ENCODE assay signal across 1 cellular context in genomic region chr1:161020573-161021167, GRCh38.
A peak's percentile ranks its signal among the peaks of the same experiment; 100 is the strongest.
TF ChIP-seq lines count a peak whose summit lies in the region.

F11R (minus strand) TSS chr1:161021152; CDS start chr1:161021073, 79 bp downstream.

TF ChIP-seq in K562, 482 proteins besides CTCF, POLR2A, EP300 and RAD21 (continued from another document and continues in another):
- TF ChIP-seq, protein P1, sequence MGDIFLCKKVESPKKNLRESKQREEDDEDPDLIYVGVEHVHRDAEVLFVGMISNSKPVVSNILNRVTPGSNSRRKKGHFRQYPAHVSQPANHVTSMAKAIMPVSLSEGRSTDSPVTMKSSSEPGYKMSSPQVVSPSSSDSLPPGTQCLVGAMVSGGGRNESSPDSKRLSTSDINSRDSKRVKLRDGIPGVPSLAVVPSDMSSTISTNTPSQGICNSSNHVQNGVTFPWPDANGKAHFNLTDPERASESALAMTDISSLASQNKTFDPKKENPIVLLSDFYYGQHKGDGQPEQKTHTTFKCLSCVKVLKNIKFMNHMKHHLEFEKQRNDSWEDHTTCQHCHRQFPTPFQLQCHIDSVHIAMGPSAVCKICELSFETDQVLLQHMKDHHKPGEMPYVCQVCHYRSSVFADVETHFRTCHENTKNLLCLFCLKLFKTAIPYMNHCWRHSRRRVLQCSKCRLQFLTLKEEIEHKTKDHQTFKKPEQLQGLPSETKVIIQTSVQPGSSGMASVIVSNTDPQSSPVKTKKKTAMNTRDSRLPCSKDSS (IDR thresholded peaks at IDR 0.05; ENCODE audit: low read depth, partially characterized antibody): no peak
- TF ChIP-seq, protein P2, sequence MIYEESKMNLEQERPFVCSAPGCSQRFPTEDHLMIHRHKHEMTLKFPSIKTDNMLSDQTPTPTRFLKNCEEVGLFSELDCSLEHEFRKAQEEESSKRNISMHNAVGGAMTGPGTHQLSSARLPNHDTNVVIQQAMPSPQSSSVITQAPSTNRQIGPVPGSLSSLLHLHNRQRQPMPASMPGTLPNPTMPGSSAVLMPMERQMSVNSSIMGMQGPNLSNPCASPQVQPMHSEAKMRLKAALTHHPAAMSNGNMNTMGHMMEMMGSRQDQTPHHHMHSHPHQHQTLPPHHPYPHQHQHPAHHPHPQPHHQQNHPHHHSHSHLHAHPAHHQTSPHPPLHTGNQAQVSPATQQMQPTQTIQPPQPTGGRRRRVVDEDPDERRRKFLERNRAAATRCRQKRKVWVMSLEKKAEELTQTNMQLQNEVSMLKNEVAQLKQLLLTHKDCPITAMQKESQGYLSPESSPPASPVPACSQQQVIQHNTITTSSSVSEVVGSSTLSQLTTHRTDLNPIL (CRISPR knock-in tag; IDR thresholded peaks at IDR 0.05): no peak
- no peak for TF ChIP-seq ZNF282 (CRISPR knock-in tag; IDR thresholded peaks at IDR 0.05)
- TF ChIP-seq EHMT2 (IDR thresholded peaks at IDR 0.05): no peak
- TF ChIP-seq CTBP1 (IDR thresholded peaks at IDR 0.05; ENCODE audit: borderline replicate concordance): peak; percentile 85
- TF ChIP-seq FUS (optimal IDR thresholded peaks at IDR 0.05; ENCODE audit: low read depth, low read length): no peak
- TF ChIP-seq CCNT2 (IDR thresholded peaks at IDR 0.05; ENCODE audit: borderline replicate concordance, extremely low read depth, insufficient read length, low read depth, low read length): peak; percentile 40
- TF ChIP-seq ARID3A (IDR thresholded peaks at IDR 0.05; ENCODE audit: borderline replicate concordance, low read depth, low read length): no peak
- TF ChIP-seq RBM25 (IDR thresholded peaks at IDR 0.05; ENCODE audit: low read depth, low read length, severe bottlenecking): no peak
- no peak for TF ChIP-seq MAFF (IDR thresholded peaks at IDR 0.05; ENCODE audit: low read length)
- no peak for TF ChIP-seq POLR3G (IDR thresholded peaks at IDR 0.05; ENCODE audit: extremely low read depth, insufficient read length, insufficient replicate concordance)
- TF ChIP-seq RUNX1 (IDR thresholded peaks at IDR 0.05; ENCODE audit: low read depth): 0 out of 2 replicates have a peak, but pooled peaks have one; percentile 18
- no peak for TF ChIP-seq SMAD3 (CRISPR knock-in tag; conservative IDR thresholded peaks at IDR 0.05)
- no peak for TF ChIP-seq ZNF507 (tag; conservative IDR thresholded peaks at IDR 0.05)
- 0 out of 2 replicates have a peak, but pooled peaks have one; percentile 72 for TF ChIP-seq DNMT1 (IDR thresholded peaks at IDR 0.05)
- TF ChIP-seq GABPB1 (CRISPR knock-in tag; IDR thresholded peaks at IDR 0.05): peak; percentile 75
- TF ChIP-seq NR2C1 (IDR thresholded peaks at IDR 0.05): peak; percentile 86
- TF ChIP-seq NR2C1 (tag; IDR thresholded peaks at IDR 0.05): peak; percentile 84
- TF ChIP-seq KLF13 (tag; IDR thresholded peaks at IDR 0.05; ENCODE audit: borderline replicate concordance, low read depth): peak; percentile 26; the same call in 1 of the 2 replicates
- peak; percentile 98 for TF ChIP-seq ZBED1 (IDR thresholded peaks at IDR 0.05)
- TF ChIP-seq TARDBP (IDR thresholded peaks at IDR 0.05): 0 out of 2 replicates have a peak, but pooled peaks have one; percentile 72
- peak; percentile 91 for TF ChIP-seq CEBPB (tag; IDR thresholded peaks at IDR 0.05)
- peak; percentile 92 for TF ChIP-seq NBN (IDR thresholded peaks at IDR 0.05; ENCODE audit: low read depth)
- peak; percentile 70 for TF ChIP-seq TBP (optimal IDR thresholded peaks at IDR 0.05; ENCODE audit: low read depth, low read length)
- TF ChIP-seq ARID1B (IDR thresholded peaks at IDR 0.05): peak; percentile 87
- peak; percentile 85 for TF ChIP-seq SMAD4 (CRISPR knock-in tag; conservative IDR thresholded peaks at IDR 0.05)
- TF ChIP-seq RB1 (IDR thresholded peaks at IDR 0.05; ENCODE audit: low read depth): peak; percentile 46; the same call in 1 of the 2 replicates
- no peak for TF ChIP-seq U2AF1 (optimal IDR thresholded peaks at IDR 0.05; ENCODE audit: low read depth, low read length)
- peak; percentile 85 for TF ChIP-seq NCOR1 (IDR thresholded peaks at IDR 0.05)
- TF ChIP-seq LEF1 (IDR thresholded peaks at IDR 0.05): peak; percentile 90
- peak; percentile 63; the same call in 1 of the 2 replicates for TF ChIP-seq TRIM28 (IDR thresholded peaks at IDR 0.05)
- TF ChIP-seq, protein P3, sequence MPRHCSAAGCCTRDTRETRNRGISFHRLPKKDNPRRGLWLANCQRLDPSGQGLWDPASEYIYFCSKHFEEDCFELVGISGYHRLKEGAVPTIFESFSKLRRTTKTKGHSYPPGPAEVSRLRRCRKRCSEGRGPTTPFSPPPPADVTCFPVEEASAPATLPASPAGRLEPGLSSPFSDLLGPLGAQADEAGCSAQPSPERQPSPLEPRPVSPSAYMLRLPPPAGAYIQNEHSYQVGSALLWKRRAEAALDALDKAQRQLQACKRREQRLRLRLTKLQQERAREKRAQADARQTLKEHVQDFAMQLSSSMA (CRISPR knock-in tag; IDR thresholded peaks at IDR 0.05): no peak
- TF ChIP-seq TEAD4 (IDR thresholded peaks at IDR 0.05; ENCODE audit: low read length): peak; percentile 84
- TF ChIP-seq TEAD4 (CRISPR knock-in tag; IDR thresholded peaks at IDR 0.05; ENCODE audit: borderline replicate concordance): no peak
- TF ChIP-seq NFE2 (IDR thresholded peaks at IDR 0.05; ENCODE audit: low read depth): no peak
- TF ChIP-seq ZNF431 (CRISPR knock-in tag; IDR thresholded peaks at IDR 0.05): peak; percentile 77
- TF ChIP-seq, protein P4, sequence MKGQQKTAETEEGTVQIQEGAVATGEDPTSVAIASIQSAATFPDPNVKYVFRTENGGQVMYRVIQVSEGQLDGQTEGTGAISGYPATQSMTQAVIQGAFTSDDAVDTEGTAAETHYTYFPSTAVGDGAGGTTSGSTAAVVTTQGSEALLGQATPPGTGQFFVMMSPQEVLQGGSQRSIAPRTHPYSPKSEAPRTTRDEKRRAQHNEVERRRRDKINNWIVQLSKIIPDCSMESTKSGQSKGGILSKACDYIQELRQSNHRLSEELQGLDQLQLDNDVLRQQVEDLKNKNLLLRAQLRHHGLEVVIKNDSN (CRISPR knock-in tag; IDR thresholded peaks at IDR 0.05): peak; percentile 33; the same call in 1 of the 2 replicates
- peak; percentile 96 for TF ChIP-seq DACH1 (IDR thresholded peaks at IDR 0.05; ENCODE audit: partially characterized antibody)
- TF ChIP-seq ZBTB40 (IDR thresholded peaks at IDR 0.05): no peak; the same call in 1 of the 2 replicates
- no peak for TF ChIP-seq ZBTB40 (CRISPR knock-in tag; IDR thresholded peaks at IDR 0.05)
- no peak for TF ChIP-seq SMAD1 (IDR thresholded peaks at IDR 0.05; ENCODE audit: low read depth, low read length, partially characterized antibody)
- TF ChIP-seq, protein P5, sequence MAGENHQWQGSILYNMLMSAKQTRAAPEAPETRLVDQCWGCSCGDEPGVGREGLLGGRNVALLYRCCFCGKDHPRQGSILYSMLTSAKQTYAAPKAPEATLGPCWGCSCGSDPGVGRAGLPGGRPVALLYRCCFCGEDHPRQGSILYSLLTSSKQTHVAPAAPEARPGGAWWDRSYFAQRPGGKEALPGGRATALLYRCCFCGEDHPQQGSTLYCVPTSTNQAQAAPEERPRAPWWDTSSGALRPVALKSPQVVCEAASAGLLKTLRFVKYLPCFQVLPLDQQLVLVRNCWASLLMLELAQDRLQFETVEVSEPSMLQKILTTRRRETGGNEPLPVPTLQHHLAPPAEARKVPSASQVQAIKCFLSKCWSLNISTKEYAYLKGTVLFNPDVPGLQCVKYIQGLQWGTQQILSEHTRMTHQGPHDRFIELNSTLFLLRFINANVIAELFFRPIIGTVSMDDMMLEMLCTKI (IDR thresholded peaks at IDR 0.05; ENCODE audit: partially characterized antibody): no peak
- 0 out of 2 replicates have a peak, but pooled peaks have one; percentile 65 for TF ChIP-seq REST (CRISPR knock-in tag; IDR thresholded peaks at IDR 0.05; ENCODE audit: low read depth)
- peak; percentile 37 for TF ChIP-seq HDAC3 (IDR thresholded peaks at IDR 0.05; ENCODE audit: borderline replicate concordance, partially characterized antibody)
- peak; percentile 87 for TF ChIP-seq KDM5B (IDR thresholded peaks at IDR 0.05; ENCODE audit: insufficient replicate concordance, low read depth, low read length)
- 0 out of 2 replicates have a peak, but pooled peaks have one; percentile 54 for TF ChIP-seq ZNF165 (CRISPR knock-in tag; IDR thresholded peaks at IDR 0.05; ENCODE audit: borderline replicate concordance)
- peak; percentile 95 for TF ChIP-seq CBFB (CRISPR knock-in tag; IDR thresholded peaks at IDR 0.05)
- TF ChIP-seq PPARD (CRISPR knock-in tag; IDR thresholded peaks at IDR 0.05): no peak
